21 cellular contexts compared by ENCODE assay signal in the genomic region with DNA sequence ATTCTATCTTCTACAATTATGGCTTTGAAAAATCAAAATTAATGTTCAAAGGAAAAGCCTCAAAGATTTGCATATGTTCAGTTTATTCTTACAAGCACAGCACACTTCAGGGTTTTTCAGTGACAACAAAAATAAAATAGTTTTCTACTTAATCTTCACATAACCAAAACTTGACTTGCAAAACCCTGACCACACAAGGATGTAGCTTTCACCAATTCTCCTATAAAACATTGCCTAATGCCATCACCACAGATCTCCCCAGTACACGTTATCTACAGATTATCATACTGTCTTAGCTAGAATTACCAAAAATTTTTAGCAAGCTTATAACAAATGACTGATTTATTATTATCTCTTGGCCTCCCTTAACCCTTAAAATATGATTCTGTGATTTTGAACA. TPM values are rescaled to one million over a fixed set of nuclear protein-coding genes. Genes with fewer than 3 reads are reported as not detected.
DNase-seq lines count a peak whose midpoint lies in the region; FAIRE-seq and TF ChIP-seq lines count a peak whose summit lies in the region.
"Had no signal": no experiment of that assay in that cellular context is flagged by ENCODE, and none has a peak within 500 bp of the region (broad histone marks: within the 10 kb centered on the region; RNA-seq: fewer than 3 reads in every experiment).

No MANE protein-coding gene starts in this region.

- 6 to 11% methylated on average over 1 of the region's 1 CpG for WGBS in GM23248 (ENCODE audit: low coverage in 1 of 2, low lambda C conversion rate in 2 of 2, missing lambda C conversion rate in 2 of 2), 2 experiments

- no peaks in the 10 kb centered on the region for H3K36me3 Mint-ChIP-seq in astrocyte (ENCODE audit: low read depth, unreplicated experiment)

- H3K27ac Mint-ChIP-seq in astrocyte (ENCODE audit: unreplicated experiment) = no peak overlapping the region
- H3K27ac Mint-ChIP-seq: GM23338 had no signal

- no peaks in the 10 kb centered on the region for H3K4me1 Mint-ChIP-seq in astrocyte (ENCODE audit: low read depth, unreplicated experiment)
- H3K4me1 Mint-ChIP-seq: GM23338 had no signal

- no peaks in the 10 kb centered on the region for H3K27me3 Mint-ChIP-seq in astrocyte (ENCODE audit: low read depth, unreplicated experiment)

- no peak overlapping the region for H3K4me3 Mint-ChIP-seq in astrocyte (ENCODE audit: unreplicated experiment)
- H3K4me3 Mint-ChIP-seq: GM23338 had no signal

- DNase-seq in AG20443 (ENCODE audit: low spot score) (peak; percentile 56), GM23248 (peak; percentile 77), astrocyte (ENCODE audit: low read depth) (peak; percentile 16), fibroblast of villous mesenchyme (ENCODE audit: low read depth) (peak; percentile 92), GM13977 (ENCODE audit: low spot score) (no peak), AG08396 (ENCODE audit: low spot score) (no peak), GM20000 (ENCODE audit: low spot score) (no peak)
- DNase-seq: ACHN, COR-L47, DMS153, KG1, MG63, NCI-H1417, NCI-H1930, NCI-H2171, NCI-H510A had no signal

- no peak for TF ChIP-seq CTCF in astrocyte (IDR thresholded peaks at IDR 0.05; ENCODE audit: insufficient read depth, low read depth, low read length)
- no peak for TF ChIP-seq CTCF in fibroblast of villous mesenchyme (IDR thresholded peaks at IDR 0.05; ENCODE audit: insufficient read depth, low read depth, low read length)
- no peak for TF ChIP-seq CTCF in GM13977 (IDR thresholded peaks at IDR 0.05; ENCODE audit: extremely low read depth, insufficient read depth, missing control alignments)
- no peak for TF ChIP-seq CTCF in GM20000 (IDR thresholded peaks at IDR 0.05; ENCODE audit: extremely low read depth, missing control alignments)

- peaks cover 12% of the 10 kb centered on the region for H3F3A ChIP-seq in GM23248 (ENCODE audit: insufficient read depth)

- peak overlapping the region; percentile 21 for H3K4me2 ChIP-seq in GM23248 (ENCODE audit: unreplicated experiment)
- no peak overlapping the region for H3K4me2 ChIP-seq in astrocyte (ENCODE audit: low read length)
- H3K4me2 ChIP-seq: GM23338 had no signal

- H3K4me1 ChIP-seq in GM23248 (ENCODE audit: insufficient read depth) (peaks cover 22% of the 10 kb centered on the region), astrocyte (ENCODE audit: insufficient read depth, low read length) (no peaks in the 10 kb centered on the region)

- in situ Hi-C loops in GM23248 (cut with MboI) (no loop called here), GM13977 (cut with MboI; ENCODE audit: low pct_unique_long_range_greater_than_20kb, low sequenced_read_pairs, unreplicated experiment) (no loop called here)

- H3K27ac ChIP-seq in GM23248 (0 out of 2 replicates have a peak overlapping the region, but pooled peaks have one; percentile 8), astrocyte (ENCODE audit: low read depth, low read length) (no peak overlapping the region)
- H3K27ac ChIP-seq: C4-2B, HL-60, SK-N-MC had no signal

- H4K20me1 ChIP-seq in GM23248 (ENCODE audit: insufficient read depth) (no peaks in the 10 kb centered on the region), astrocyte (ENCODE audit: insufficient read depth, low read length) (no peaks in the 10 kb centered on the region)

- H3K4me3 ChIP-seq in GM23248 = no peak overlapping the region
- H3K4me3 ChIP-seq in astrocyte (ENCODE audit: insufficient read depth, low read depth, low read length) = no peak overlapping the region
- no peak overlapping the region for H3K4me3 ChIP-seq in fibroblast of villous mesenchyme (ENCODE audit: low read depth, low read length)
- H3K4me3 ChIP-seq: GM23338, MG63, SK-N-MC had no signal

- H2AFZ ChIP-seq in GM23248 (no peak overlapping the region), astrocyte (ENCODE audit: low read depth, low read length) (no peak overlapping the region)
- H2AFZ ChIP-seq: GM23338 had no signal

- H3K36me3 ChIP-seq in GM23248 (ENCODE audit: low read depth) (no peaks in the 10 kb centered on the region), astrocyte (ENCODE audit: insufficient read depth, low read length) (no peaks in the 10 kb centered on the region)
- H3K36me3 ChIP-seq: MG63 had no signal

- no peaks in the 10 kb centered on the region for H3K27me3 ChIP-seq in GM23248 (replicated peaks; ENCODE audit: insufficient read depth)
- no peaks in the 10 kb centered on the region for H3K27me3 ChIP-seq in astrocyte (ENCODE audit: insufficient read depth, low read length)
- H3K27me3 ChIP-seq: MG63 had no signal

- no peaks in the 10 kb centered on the region for H3K9me3 ChIP-seq in GM23248 (ENCODE audit: low read depth)
- no peaks in the 10 kb centered on the region for H3K9me3 ChIP-seq in astrocyte (ENCODE audit: insufficient read depth, low read depth, low read length)
- H3K9me3 ChIP-seq: MG63 had no signal

- no peaks in the 10 kb centered on the region for H3K79me2 ChIP-seq in GM23248 (ENCODE audit: insufficient read depth)
- H3K79me2 ChIP-seq in astrocyte (ENCODE audit: insufficient read depth, low read length) = no peaks in the 10 kb centered on the region

- no peak overlapping the region for H3K9ac ChIP-seq in GM23248
- no peak overlapping the region for H3K9ac ChIP-seq in astrocyte (ENCODE audit: low read length)

- no peaks in the 10 kb centered on the region for H3K9me2 ChIP-seq in GM23248 (ENCODE audit: insufficient read depth)

- no peaks in the 10 kb centered on the region for H3K9me3 Mint-ChIP-seq in astrocyte (ENCODE audit: unreplicated experiment)
- H3K9me3 Mint-ChIP-seq: GM23338 had no signal

- no peak for FAIRE-seq in astrocyte (lab: Jason Lieb, UNC)
- FAIRE-seq: GM12891 had no signal

RNA-seq across cellular contexts. Expression of a gene that starts 23.3 kb away (rescaled TPM):
- total RNA-seq in GM23248 (2014; rRNA removed; shearing (Covaris generic)) = 0.32 and 1.1 TPM in 2 replicates
- not detected in 2 replicates for polyA plus RNA-seq in GM23248 (2016; fragmentation: Nextera tagmentation; extraction: Ambion mirVana)
- 0.70 and 0.91 TPM in 2 replicates for total RNA-seq in astrocyte
- total RNA-seq in fibroblast of villous mesenchyme = 1.9 and 2.6 TPM in 2 replicates

Comparison
In these comparisons a context has a peak if more than half of its experiments do, and no peak if none do; other contexts are left out.
1. DNase-seq: peak in AG20443 (single experiment), GM23248 (single experiment), astrocyte (single experiment) and fibroblast of villous mesenchyme (single experiment); none in GM13977 (single experiment), AG08396 (single experiment) and GM20000 (single experiment).